Comparison of ENCODE assay signal across 8 cellular contexts in the genomic region with DNA sequence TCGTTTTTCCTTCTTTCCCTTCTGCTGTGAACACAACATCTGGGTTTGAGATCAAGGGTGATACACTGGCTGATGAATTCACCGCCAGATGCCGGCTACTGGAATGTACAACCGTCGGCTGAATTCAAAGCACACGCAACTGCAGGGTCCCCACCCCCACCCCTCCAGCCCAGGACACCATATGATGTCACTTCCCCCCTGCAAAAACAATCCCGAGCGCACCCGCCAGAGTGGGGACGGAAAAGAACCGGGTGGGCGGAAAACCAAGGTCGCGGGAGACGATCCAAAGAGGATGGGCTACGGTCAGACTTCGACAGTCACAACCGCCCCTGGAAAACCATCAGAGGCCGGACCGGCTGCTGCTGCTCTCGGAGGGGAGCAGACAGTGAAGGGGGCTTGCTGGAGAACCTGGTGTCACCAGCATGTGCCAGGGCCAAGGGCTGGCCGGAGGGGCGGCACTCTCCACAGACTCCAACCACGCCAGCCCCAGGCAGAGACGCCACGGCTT. TPM values are rescaled to one million over a fixed set of nuclear protein-coding genes. Genes with fewer than 3 reads are reported as not detected.
DNase-seq lines count a peak whose midpoint lies in the region; ATAC-seq and TF ChIP-seq lines count a peak whose summit lies in the region.

No MANE protein-coding gene starts in this region.

- no peaks in the 10 kb centered on the region for H3K27me3 ChIP-seq in prostate gland (replicated peaks; ENCODE audit: insufficient read depth)

- H3K27ac ChIP-seq in prostate gland, result peak overlapping the region; percentile 76 to 78

- peaks cover 6% of the 10 kb centered on the region for H3K4me1 ChIP-seq in prostate gland (replicated peaks)

- peak overlapping the region; percentile 23 for H3K4me3 Mint-ChIP-seq in activated CD4-positive, alpha-beta memory T cell treated with anti-CD3 and anti-CD28 coated beads for 36 hours

- no peak overlapping the region for H3K27ac Mint-ChIP-seq in activated CD4-positive, alpha-beta memory T cell treated with anti-CD3 and anti-CD28 coated beads for 36 hours

- DNase-seq in GM04503 (ENCODE audit: low read depth), result peak; percentile 60
- peak; percentile 46 for DNase-seq in activated CD4-positive, alpha-beta memory T cell treated with anti-CD3 and anti-CD28 coated beads for 36 hours
- DNase-seq in fibroblast of peridontal ligament (ENCODE audit: extremely low read depth), result peak; percentile 95
- DNase-seq in prostate gland (ENCODE audit: low spot score), result no peak
- DNase-seq in SW 1271 (lab: John Stamatoyannopoulos, UW), result no peak
- DNase-seq in kidney tubule cell (ENCODE audit: low spot score), result no peak

- intact Hi-C loops in activated CD4-positive, alpha-beta memory T cell treated with anti-CD3 and anti-CD28 coated beads for 36 hours (cut with micrococcal nuclease), result no loop called here
- intact Hi-C loops in prostate gland (cut with DNase I), result loop anchor here (5.0 kb wide), 1 partner anchor 43 kb away; no protein-coding TSS in a partner anchor

- H3K36me3 ChIP-seq in prostate gland, result no peaks in the 10 kb centered on the region

- no peaks in the 10 kb centered on the region for H3K9me3 ChIP-seq in prostate gland

- peaks cover 10% of the 10 kb centered on the region for H3K27me3 Mint-ChIP-seq in activated CD4-positive, alpha-beta memory T cell treated with anti-CD3 and anti-CD28 coated beads for 36 hours

- no peaks in the 10 kb centered on the region for H3K36me3 Mint-ChIP-seq in activated CD4-positive, alpha-beta memory T cell treated with anti-CD3 and anti-CD28 coated beads for 36 hours

- 50% methylated on average over 26 of the region's 26 CpGs for WGBS in prostate gland

- CTCF ChIA-PET in activated CD4-positive, alpha-beta memory T cell treated with anti-CD3 and anti-CD28 coated beads for 36 hours (lab: Charles Lee), result interaction anchor here (5.9 kb wide), 1 partner anchor 14 kb away, joined by 28 read pairs; no protein-coding TSS in a partner anchor

- H3K9me3 Mint-ChIP-seq in activated CD4-positive, alpha-beta memory T cell treated with anti-CD3 and anti-CD28 coated beads for 36 hours, result no peaks in the 10 kb centered on the region

- peaks cover 15% of the 10 kb centered on the region for H3K4me1 Mint-ChIP-seq in activated CD4-positive, alpha-beta memory T cell treated with anti-CD3 and anti-CD28 coated beads for 36 hours (ENCODE audit: low read depth)

- peak overlapping the region in 1 of 2 donors; percentile 2 for H3K4me3 ChIP-seq in prostate gland

- POLR2A ChIA-PET in activated CD4-positive, alpha-beta memory T cell treated with anti-CD3 and anti-CD28 coated beads for 36 hours (lab: Charles Lee), result no interaction called here

- TF ChIP-seq CTCF in prostate gland (IDR thresholded peaks at IDR 0.05), result no peak

- TF ChIP-seq POLR2A in prostate gland (IDR thresholded peaks at IDR 0.05), result no peak

- no peak for ATAC-seq in HG03469 (IDR thresholded peaks at IDR 0.05; ENCODE audit: unreplicated experiment)
- no peak for ATAC-seq in HG03025 (IDR thresholded peaks at IDR 0.05; ENCODE audit: low FRiP score, unreplicated experiment)

RNA-seq across cellular contexts. Expression of a gene that starts 23.3 kb away (rescaled TPM):
- total RNA-seq in activated CD4-positive, alpha-beta memory T cell treated with anti-CD3 and anti-CD28 coated beads for 36 hours, result not detected
- 1 to 10 TPM; 2.2 to 8.2 TPM for total RNA-seq in prostate gland

RNA-seq across cellular contexts. Expression of a gene that starts 39.1 kb away (rescaled TPM):
- 10 to 100 TPM; 71.2 to 74.3 TPM for total RNA-seq in activated CD4-positive, alpha-beta memory T cell treated with anti-CD3 and anti-CD28 coated beads for 36 hours
- 10 to 100 TPM; 31.2 to 66.6 TPM for total RNA-seq in prostate gland

RNA-seq across cellular contexts. Expression of a gene that starts 45.5 kb away (rescaled TPM):
- total RNA-seq in activated CD4-positive, alpha-beta memory T cell treated with anti-CD3 and anti-CD28 coated beads for 36 hours, result 1 to 10 TPM; 1.1 TPM
- 100 to 1,000 TPM in 1 of 2 donors, 10 to 100 TPM in 1; 54.5 to 500 TPM for total RNA-seq in prostate gland

Comparison
In these comparisons a context has a peak if more than half of its experiments do, and no peak if none do; other contexts are left out.
1. DNase-seq: peak in GM04503 (single experiment), activated CD4-positive, alpha-beta memory T cell treated with anti-CD3 and anti-CD28 coated beads for 36 hours (single experiment) and fibroblast of peridontal ligament (single experiment); none in prostate gland (single experiment), SW 1271 (0 of 2) and kidney tubule cell (single experiment).
2. RNA of a gene that starts 45.5 kb away (total RNA-seq): 54.5 to 500 TPM in prostate gland; 1.1 TPM in activated CD4-positive, alpha-beta memory T cell treated with anti-CD3 and anti-CD28 coated beads for 36 hours; every median in the first group is over 10 times any median in the second.